25 cellular contexts compared by ENCODE assay signal in genomic region chr20:5091902-5092301, GRCh38.
"Had no signal": no experiment of that assay in that cellular context is flagged by ENCODE, and none has a peak within 500 bp of the region (broad histone marks: within the 10 kb centered on the region; RNA-seq: fewer than 3 reads in every experiment).

No MANE protein-coding gene starts in this region.

- H3K36me3 ChIP-seq: breast epithelium, ovary, prostate gland, thoracic aorta had no signal

- ATAC-seq: effector memory CD8-positive, alpha-beta T cell; left lobe of liver; natural killer cell had no signal

- H3K27ac ChIP-seq: breast epithelium, epithelial cell of prostate, ovary, prostate gland, thoracic aorta had no signal

- H3K4me1 ChIP-seq: breast epithelium, prostate gland had no signal

- H3K4me3 ChIP-seq: breast epithelium, dorsolateral prefrontal cortex, lung, ovary, prostate gland, spleen, thoracic aorta, upper lobe of left lung had no signal

- H3K9me3 Mint-ChIP-seq: activated CD4-positive, alpha-beta memory T cell treated with anti-CD3 and anti-CD28 coated beads, Interleukin-2, amount 10 ng/mL, durations not matched to agents 7 days and 5 days; activated naive CD8-positive, alpha-beta T cell treated with anti-CD3 and anti-CD28 coated beads for 36 hours; activated T-helper 1 cell treated with anti-CD3 and anti-CD28 coated beads, Interleukin-12 subunit alpha, Interleukin-12 subunit beta, Interleukin-2, Interleukin-4 antibody, amounts not matched to agents 30 ng/mL and 10 ng/mL and 1 ng/mL, durations not matched to agents 14 hours and 24 hours and 36 hours; central memory CD8-positive, alpha-beta T cell; effector memory CD8-positive, alpha-beta T cell; natural killer cell had no signal

- H3K27ac Mint-ChIP-seq: activated CD4-positive, alpha-beta memory T cell treated with anti-CD3 and anti-CD28 coated beads, Interleukin-2, amount 10 ng/mL, durations not matched to agents 7 days and 5 days; activated naive CD8-positive, alpha-beta T cell treated with anti-CD3 and anti-CD28 coated beads for 36 hours; activated T-helper 1 cell treated with anti-CD3 and anti-CD28 coated beads, Interleukin-12 subunit alpha, Interleukin-12 subunit beta, Interleukin-2, Interleukin-4 antibody, amounts not matched to agents 30 ng/mL and 10 ng/mL and 1 ng/mL, durations not matched to agents 14 hours and 24 hours and 36 hours had no signal

- H3K36me3 Mint-ChIP-seq: natural killer cell had no signal

- H3K9me3 ChIP-seq: breast epithelium, ovary, prostate gland, spleen, thoracic aorta, upper lobe of left lung had no signal

- H3K27me3 ChIP-seq: breast epithelium, dorsolateral prefrontal cortex, ovary, spleen, upper lobe of left lung had no signal

- H3K27me3 Mint-ChIP-seq: activated CD4-positive, alpha-beta memory T cell treated with anti-CD3 and anti-CD28 coated beads, Interleukin-2, amount 10 ng/mL, durations not matched to agents 7 days and 5 days; activated naive CD8-positive, alpha-beta T cell treated with anti-CD3 and anti-CD28 coated beads for 36 hours; central memory CD8-positive, alpha-beta T cell; effector memory CD8-positive, alpha-beta T cell had no signal

- H3K4me3 Mint-ChIP-seq: activated CD4-positive, alpha-beta memory T cell treated with anti-CD3 and anti-CD28 coated beads, Interleukin-2, amount 10 ng/mL, durations not matched to agents 7 days and 5 days; activated naive CD8-positive, alpha-beta T cell treated with anti-CD3 and anti-CD28 coated beads for 36 hours; activated T-helper 1 cell treated with anti-CD3 and anti-CD28 coated beads, Interleukin-12 subunit alpha, Interleukin-12 subunit beta, Interleukin-2, Interleukin-4 antibody, amounts not matched to agents 30 ng/mL and 10 ng/mL and 1 ng/mL, durations not matched to agents 14 hours and 24 hours and 36 hours; central memory CD8-positive, alpha-beta T cell; effector memory CD8-positive, alpha-beta T cell; natural killer cell had no signal

- FAIRE-seq: colon, kidney had no signal

- DNase-seq: activated CD4-positive, alpha-beta memory T cell treated with anti-CD3 and anti-CD28 coated beads, Interleukin-2, amount 10 ng/mL, durations not matched to agents 7 days and 5 days; activated CD4-positive, alpha-beta T cell treated with anti-CD3 and anti-CD28 coated beads for 4 hours; activated CD4-positive, CD25-positive, alpha-beta regulatory T cell; activated naive CD8-positive, alpha-beta T cell treated with anti-CD3 and anti-CD28 coated beads for 36 hours; amniotic stem cell; dorsolateral prefrontal cortex; effector memory CD8-positive, alpha-beta T cell; natural killer cell; ovary; spleen; stimulated activated CD4-positive, alpha-beta T cell treated with anti-CD3 and anti-CD28 coated beads, Interleukin-4, amount 100 ng/mL, for 1 hour; stimulated activated naive CD4-positive, alpha-beta T cell treated with Interleukin-2 at 50 U/mL for 16 hours; T-helper 1 cell; T-helper 9 cell; upper lobe of left lung had no signal
